In the genomic region with DNA sequence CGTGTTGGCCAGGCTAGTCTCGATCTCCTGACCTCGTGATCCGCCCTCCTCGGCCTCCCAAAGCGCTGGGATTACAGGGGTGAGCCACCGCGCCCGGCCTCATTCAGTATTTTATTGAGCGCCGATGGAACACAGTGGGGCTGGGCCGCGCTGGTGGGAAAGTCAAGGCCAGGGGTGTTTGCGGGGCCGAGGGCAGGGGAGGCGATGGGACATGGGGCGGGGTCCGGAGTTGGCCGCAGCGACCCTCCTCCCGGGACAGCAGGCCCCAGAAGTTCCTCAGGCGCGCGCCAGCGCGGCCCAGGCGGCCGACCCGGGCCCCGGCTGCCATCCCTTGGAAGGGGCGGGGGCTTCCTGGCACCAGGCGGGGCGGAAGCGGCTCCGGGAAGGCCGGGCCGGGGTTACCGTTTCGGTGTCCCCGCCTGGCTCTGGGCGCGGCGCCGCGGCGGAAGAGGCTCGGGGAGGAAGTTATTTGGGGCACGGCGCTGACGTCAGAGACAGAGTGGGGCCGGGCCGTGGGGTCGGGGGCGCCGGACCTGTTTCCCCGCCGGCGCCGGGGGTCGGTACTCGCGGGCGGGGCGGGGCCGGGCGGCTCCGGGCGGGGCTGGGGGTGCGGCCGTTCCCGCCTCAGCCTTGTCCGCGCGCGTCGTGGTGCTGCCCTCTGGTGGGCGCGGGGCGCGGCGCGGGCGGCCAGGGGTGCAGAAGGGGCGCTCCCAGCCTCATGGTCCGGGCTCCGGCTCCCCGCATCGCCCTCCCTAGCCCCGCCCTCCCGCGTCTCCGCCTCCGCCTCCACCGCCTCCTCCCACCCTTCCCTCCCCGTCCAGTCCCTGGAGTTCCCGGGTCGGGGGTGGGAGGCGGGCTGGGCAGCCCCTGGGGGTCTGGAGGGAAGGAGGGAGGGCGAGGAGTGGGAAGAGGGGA, we compare ENCODE assay signal across 2 cellular contexts.
A peak's percentile ranks its signal among the peaks of the same experiment; 100 is the strongest.
TF ChIP-seq lines count a peak whose summit lies in the region.

No MANE protein-coding gene starts in this region.

TF ChIP-seq in HEK293, 187 proteins besides CTCF, POLR2A, EP300 and RAD21 (continued from another document and continues in another):
- TF ChIP-seq ZNF600 (tag by site-specific recombination; IDR thresholded peaks at IDR 0.05) (peak; percentile 41; the same call in 1 of the 2 replicates), EGR2 (tag by site-specific recombination; IDR thresholded peaks at IDR 0.05; ENCODE audit: low read depth) (peak; percentile 56; the same call in 1 of the 2 replicates), GLIS1 (tag by site-specific recombination; IDR thresholded peaks at IDR 0.05) (peak; percentile 22; the same call in 1 of the 2 replicates), MZF1 (tag by site-specific recombination; IDR thresholded peaks at IDR 0.05; ENCODE audit: borderline replicate concordance) (no peak), ZNF184 (tag by site-specific recombination; IDR thresholded peaks at IDR 0.05) (peak; percentile 74; the same call in 1 of the 2 replicates), ZNF221 (tag by site-specific recombination; IDR thresholded peaks at IDR 0.05; ENCODE audit: borderline replicate concordance) (no peak), ZNF341 (tag by site-specific recombination; IDR thresholded peaks at IDR 0.05; ENCODE audit: low read depth) (peak; percentile 63; the same call in 1 of the 2 replicates), ZNF501 (tag by site-specific recombination; IDR thresholded peaks at IDR 0.05) (0 out of 2 replicates have a peak, but pooled peaks have one; percentile 28), KLF8 (tag by site-specific recombination; IDR thresholded peaks at IDR 0.05) (peak; percentile 57)
- TF ChIP-seq, protein P1, sequence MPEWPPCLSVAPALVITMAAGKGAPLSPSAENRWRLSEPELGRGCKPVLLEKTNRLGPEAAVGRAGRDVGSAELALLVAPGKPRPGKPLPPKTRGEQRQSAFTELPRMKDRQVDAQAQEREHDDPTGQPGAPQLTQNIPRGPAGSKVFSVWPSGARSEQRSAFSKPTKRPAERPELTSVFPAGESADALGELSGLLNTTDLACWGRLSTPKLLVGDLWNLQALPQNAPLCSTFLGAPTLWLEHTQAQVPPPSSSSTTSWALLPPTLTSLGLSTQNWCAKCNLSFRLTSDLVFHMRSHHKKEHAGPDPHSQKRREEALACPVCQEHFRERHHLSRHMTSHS (tag by site-specific recombination; IDR thresholded peaks at IDR 0.05): no peak
- TF ChIP-seq, protein P2, sequence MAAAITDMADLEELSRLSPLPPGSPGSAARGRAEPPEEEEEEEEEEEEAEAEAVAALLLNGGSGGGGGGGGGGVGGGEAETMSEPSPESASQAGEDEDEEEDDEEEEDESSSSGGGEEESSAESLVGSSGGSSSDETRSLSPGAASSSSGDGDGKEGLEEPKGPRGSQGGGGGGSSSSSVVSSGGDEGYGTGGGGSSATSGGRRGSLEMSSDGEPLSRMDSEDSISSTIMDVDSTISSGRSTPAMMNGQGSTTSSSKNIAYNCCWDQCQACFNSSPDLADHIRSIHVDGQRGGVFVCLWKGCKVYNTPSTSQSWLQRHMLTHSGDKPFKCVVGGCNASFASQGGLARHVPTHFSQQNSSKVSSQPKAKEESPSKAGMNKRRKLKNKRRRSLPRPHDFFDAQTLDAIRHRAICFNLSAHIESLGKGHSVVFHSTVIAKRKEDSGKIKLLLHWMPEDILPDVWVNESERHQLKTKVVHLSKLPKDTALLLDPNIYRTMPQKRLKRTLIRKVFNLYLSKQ (tag by site-specific recombination; IDR thresholded peaks at IDR 0.05; ENCODE audit: borderline replicate concordance): no peak
- TF ChIP-seq, protein P3, sequence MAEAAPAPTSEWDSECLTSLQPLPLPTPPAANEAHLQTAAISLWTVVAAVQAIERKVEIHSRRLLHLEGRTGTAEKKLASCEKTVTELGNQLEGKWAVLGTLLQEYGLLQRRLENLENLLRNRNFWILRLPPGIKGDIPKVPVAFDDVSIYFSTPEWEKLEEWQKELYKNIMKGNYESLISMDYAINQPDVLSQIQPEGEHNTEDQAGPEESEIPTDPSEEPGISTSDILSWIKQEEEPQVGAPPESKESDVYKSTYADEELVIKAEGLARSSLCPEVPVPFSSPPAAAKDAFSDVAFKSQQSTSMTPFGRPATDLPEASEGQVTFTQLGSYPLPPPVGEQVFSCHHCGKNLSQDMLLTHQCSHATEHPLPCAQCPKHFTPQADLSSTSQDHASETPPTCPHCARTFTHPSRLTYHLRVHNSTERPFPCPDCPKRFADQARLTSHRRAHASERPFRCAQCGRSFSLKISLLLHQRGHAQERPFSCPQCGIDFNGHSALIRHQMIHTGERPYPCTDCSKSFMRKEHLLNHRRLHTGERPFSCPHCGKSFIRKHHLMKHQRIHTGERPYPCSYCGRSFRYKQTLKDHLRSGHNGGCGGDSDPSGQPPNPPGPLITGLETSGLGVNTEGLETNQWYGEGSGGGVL (tag by site-specific recombination; IDR thresholded peaks at IDR 0.05): peak; percentile 81
- TF ChIP-seq, protein P4, sequence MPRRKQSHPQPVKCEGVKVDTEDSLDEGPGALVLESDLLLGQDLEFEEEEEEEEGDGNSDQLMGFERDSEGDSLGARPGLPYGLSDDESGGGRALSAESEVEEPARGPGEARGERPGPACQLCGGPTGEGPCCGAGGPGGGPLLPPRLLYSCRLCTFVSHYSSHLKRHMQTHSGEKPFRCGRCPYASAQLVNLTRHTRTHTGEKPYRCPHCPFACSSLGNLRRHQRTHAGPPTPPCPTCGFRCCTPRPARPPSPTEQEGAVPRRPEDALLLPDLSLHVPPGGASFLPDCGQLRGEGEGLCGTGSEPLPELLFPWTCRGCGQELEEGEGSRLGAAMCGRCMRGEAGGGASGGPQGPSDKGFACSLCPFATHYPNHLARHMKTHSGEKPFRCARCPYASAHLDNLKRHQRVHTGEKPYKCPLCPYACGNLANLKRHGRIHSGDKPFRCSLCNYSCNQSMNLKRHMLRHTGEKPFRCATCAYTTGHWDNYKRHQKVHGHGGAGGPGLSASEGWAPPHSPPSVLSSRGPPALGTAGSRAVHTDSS (tag by site-specific recombination; IDR thresholded peaks at IDR 0.05): 0 out of 2 replicates have a peak, but pooled peaks have one; percentile 24
- TF ChIP-seq, protein P5, sequence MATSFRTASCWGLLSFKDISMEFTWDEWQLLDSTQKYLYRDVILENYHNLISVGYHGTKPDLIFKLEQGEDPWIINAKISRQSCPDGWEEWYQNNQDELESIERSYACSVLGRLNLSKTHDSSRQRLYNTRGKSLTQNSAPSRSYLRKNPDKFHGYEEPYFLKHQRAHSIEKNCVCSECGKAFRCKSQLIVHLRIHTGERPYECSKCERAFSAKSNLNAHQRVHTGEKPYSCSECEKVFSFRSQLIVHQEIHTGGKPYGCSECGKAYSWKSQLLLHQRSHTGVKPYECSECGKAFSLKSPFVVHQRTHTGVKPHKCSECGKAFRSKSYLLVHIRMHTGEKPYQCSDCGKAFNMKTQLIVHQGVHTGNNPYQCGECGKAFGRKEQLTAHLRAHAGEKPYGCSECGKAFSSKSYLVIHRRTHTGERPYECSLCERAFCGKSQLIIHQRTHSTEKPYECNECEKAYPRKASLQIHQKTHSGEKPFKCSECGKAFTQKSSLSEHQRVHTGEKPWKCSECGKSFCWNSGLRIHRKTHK (tag by site-specific recombination; IDR thresholded peaks at IDR 0.05): no peak

TF ChIP-seq in SK-N-SH, 30 proteins besides CTCF, POLR2A, EP300 and RAD21 (continued from another document):
- TF ChIP-seq ELF1 (IDR thresholded peaks at IDR 0.05) (peak; percentile 60), POLR2AphosphoS5 (IDR thresholded peaks at IDR 0.05; ENCODE audit: low read depth, low read length) (peak; percentile 50; the same call in 1 of the 2 replicates), GATA2 (CRISPR knock-in tag; IDR thresholded peaks at IDR 0.05) (no peak), GABPA (IDR thresholded peaks at IDR 0.05; ENCODE audit: low read depth) (peak; percentile 89), RFX5 (IDR thresholded peaks at IDR 0.05; ENCODE audit: low read length) (no peak), RXRA (IDR thresholded peaks at IDR 0.05; ENCODE audit: borderline replicate concordance, low read depth) (no peak), NRF1 (IDR thresholded peaks at IDR 0.05; ENCODE audit: low read depth, low read length) (no peak), FOXM1 (IDR thresholded peaks at IDR 0.05; ENCODE audit: low read depth) (no peak), YY1 (IDR thresholded peaks at IDR 0.05; ENCODE audit: low read depth) (peak; percentile 58; the same call in 1 of the 2 replicates), CHD2 (IDR thresholded peaks at IDR 0.05; ENCODE audit: low read length, partially characterized antibody) (no peak), SIN3A (IDR thresholded peaks at IDR 0.05; ENCODE audit: borderline replicate concordance, low read depth, low read length) (0 out of 2 replicates have a peak, but pooled peaks have one; percentile 53), FOXJ3 (CRISPR knock-in tag; IDR thresholded peaks at IDR 0.05) (0 out of 2 replicates have a peak, but pooled peaks have one; percentile 44), NFIC (IDR thresholded peaks at IDR 0.05; ENCODE audit: borderline replicate concordance) (peak; percentile 38; the same call in 1 of the 2 replicates), TCF12 (IDR thresholded peaks at IDR 0.05) (0 out of 2 replicates have a peak, but pooled peaks have one; percentile 9), JUND (IDR thresholded peaks at IDR 0.05) (no peak), MEF2A (IDR thresholded peaks at IDR 0.05; ENCODE audit: borderline replicate concordance, low read depth) (no peak), TEAD4 (IDR thresholded peaks at IDR 0.05; ENCODE audit: borderline replicate concordance, insufficient read depth) (no peak)
- TF ChIP-seq, protein P6, sequence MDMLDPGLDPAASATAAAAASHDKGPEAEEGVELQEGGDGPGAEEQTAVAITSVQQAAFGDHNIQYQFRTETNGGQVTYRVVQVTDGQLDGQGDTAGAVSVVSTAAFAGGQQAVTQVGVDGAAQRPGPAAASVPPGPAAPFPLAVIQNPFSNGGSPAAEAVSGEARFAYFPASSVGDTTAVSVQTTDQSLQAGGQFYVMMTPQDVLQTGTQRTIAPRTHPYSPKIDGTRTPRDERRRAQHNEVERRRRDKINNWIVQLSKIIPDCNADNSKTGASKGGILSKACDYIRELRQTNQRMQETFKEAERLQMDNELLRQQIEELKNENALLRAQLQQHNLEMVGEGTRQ (IDR thresholded peaks at IDR 0.05; ENCODE audit: borderline replicate concordance, low read depth, low read length): no peak
- TF ChIP-seq, protein P7, sequence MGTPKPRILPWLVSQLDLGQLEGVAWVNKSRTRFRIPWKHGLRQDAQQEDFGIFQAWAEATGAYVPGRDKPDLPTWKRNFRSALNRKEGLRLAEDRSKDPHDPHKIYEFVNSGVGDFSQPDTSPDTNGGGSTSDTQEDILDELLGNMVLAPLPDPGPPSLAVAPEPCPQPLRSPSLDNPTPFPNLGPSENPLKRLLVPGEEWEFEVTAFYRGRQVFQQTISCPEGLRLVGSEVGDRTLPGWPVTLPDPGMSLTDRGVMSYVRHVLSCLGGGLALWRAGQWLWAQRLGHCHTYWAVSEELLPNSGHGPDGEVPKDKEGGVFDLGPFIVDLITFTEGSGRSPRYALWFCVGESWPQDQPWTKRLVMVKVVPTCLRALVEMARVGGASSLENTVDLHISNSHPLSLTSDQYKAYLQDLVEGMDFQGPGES (IDR thresholded peaks at IDR 0.05; ENCODE audit: low read depth, low read length): no peak
- TF ChIP-seq, protein P8, sequence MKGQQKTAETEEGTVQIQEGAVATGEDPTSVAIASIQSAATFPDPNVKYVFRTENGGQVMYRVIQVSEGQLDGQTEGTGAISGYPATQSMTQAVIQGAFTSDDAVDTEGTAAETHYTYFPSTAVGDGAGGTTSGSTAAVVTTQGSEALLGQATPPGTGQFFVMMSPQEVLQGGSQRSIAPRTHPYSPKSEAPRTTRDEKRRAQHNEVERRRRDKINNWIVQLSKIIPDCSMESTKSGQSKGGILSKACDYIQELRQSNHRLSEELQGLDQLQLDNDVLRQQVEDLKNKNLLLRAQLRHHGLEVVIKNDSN (IDR thresholded peaks at IDR 0.05; ENCODE audit: borderline replicate concordance, low read depth): 0 out of 2 replicates have a peak, but pooled peaks have one; percentile 49
- TF ChIP-seq, protein P9, sequence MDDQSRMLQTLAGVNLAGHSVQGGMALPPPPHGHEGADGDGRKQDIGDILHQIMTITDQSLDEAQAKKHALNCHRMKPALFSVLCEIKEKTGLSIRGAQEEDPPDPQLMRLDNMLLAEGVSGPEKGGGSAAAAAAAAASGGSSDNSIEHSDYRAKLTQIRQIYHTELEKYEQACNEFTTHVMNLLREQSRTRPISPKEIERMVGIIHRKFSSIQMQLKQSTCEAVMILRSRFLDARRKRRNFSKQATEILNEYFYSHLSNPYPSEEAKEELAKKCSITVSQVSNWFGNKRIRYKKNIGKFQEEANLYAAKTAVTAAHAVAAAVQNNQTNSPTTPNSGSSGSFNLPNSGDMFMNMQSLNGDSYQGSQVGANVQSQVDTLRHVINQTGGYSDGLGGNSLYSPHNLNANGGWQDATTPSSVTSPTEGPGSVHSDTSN (IDR thresholded peaks at IDR 0.05): 0 out of 2 replicates have a peak, but pooled peaks have one; percentile 10
- TF ChIP-seq, protein P10, sequence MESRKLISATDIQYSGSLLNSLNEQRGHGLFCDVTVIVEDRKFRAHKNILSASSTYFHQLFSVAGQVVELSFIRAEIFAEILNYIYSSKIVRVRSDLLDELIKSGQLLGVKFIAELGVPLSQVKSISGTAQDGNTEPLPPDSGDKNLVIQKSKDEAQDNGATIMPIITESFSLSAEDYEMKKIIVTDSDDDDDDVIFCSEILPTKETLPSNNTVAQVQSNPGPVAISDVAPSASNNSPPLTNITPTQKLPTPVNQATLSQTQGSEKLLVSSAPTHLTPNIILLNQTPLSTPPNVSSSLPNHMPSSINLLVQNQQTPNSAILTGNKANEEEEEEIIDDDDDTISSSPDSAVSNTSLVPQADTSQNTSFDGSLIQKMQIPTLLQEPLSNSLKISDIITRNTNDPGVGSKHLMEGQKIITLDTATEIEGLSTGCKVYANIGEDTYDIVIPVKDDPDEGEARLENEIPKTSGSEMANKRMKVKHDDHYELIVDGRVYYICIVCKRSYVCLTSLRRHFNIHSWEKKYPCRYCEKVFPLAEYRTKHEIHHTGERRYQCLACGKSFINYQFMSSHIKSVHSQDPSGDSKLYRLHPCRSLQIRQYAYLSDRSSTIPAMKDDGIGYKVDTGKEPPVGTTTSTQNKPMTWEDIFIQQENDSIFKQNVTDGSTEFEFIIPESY (IDR thresholded peaks at IDR 0.05; ENCODE audit: borderline replicate concordance, low read depth): no peak
- TF ChIP-seq, protein P11, sequence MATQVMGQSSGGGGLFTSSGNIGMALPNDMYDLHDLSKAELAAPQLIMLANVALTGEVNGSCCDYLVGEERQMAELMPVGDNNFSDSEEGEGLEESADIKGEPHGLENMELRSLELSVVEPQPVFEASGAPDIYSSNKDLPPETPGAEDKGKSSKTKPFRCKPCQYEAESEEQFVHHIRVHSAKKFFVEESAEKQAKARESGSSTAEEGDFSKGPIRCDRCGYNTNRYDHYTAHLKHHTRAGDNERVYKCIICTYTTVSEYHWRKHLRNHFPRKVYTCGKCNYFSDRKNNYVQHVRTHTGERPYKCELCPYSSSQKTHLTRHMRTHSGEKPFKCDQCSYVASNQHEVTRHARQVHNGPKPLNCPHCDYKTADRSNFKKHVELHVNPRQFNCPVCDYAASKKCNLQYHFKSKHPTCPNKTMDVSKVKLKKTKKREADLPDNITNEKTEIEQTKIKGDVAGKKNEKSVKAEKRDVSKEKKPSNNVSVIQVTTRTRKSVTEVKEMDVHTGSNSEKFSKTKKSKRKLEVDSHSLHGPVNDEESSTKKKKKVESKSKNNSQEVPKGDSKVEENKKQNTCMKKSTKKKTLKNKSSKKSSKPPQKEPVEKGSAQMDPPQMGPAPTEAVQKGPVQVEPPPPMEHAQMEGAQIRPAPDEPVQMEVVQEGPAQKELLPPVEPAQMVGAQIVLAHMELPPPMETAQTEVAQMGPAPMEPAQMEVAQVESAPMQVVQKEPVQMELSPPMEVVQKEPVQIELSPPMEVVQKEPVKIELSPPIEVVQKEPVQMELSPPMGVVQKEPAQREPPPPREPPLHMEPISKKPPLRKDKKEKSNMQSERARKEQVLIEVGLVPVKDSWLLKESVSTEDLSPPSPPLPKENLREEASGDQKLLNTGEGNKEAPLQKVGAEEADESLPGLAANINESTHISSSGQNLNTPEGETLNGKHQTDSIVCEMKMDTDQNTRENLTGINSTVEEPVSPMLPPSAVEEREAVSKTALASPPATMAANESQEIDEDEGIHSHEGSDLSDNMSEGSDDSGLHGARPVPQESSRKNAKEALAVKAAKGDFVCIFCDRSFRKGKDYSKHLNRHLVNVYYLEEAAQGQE (IDR thresholded peaks at IDR 0.05; ENCODE audit: low read depth, low read length): peak; percentile 54; the same call in 1 of the 2 replicates
